In the genomic region with DNA sequence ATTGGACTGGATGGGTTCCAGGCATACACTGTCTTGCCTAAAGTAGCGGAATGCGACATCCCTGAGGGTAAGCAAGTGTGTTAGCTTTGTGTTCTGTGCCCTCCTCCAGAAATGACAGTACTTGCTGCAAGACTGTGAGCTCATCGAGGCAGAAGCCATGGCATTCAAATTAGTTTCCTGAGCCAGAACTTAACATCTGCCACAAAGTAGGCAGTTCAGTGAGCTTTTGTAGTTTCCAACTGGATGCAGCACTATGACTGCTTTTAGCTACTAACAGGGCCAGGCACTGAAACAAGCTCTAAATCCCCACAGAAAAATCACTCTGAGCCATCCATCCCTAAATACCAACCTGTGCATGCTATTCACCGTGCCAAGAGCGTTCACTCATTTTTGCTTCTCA, we compare ENCODE assay signal across 1 cellular context.
TF ChIP-seq lines count a peak whose summit lies in the region.

No MANE protein-coding gene starts in this region.

TF ChIP-seq in IMR-90, 13 proteins besides CTCF, POLR2A, EP300 and RAD21 (continued from another document):
- TF ChIP-seq ELK1 (IDR thresholded peaks at IDR 0.05; ENCODE audit: borderline replicate concordance, low read depth, low read length) (no peak), USF2 (IDR thresholded peaks at IDR 0.05; ENCODE audit: low read depth, low read length) (no peak), BHLHE40 (IDR thresholded peaks at IDR 0.05; ENCODE audit: low read depth, low read length) (no peak), CHD1 (IDR thresholded peaks at IDR 0.05; ENCODE audit: low read depth, low read length) (no peak), RFX5 (IDR thresholded peaks at IDR 0.05; ENCODE audit: low read depth, low read length) (no peak), MXI1 (IDR thresholded peaks at IDR 0.05; ENCODE audit: borderline replicate concordance, low read depth, low read length) (no peak), RCOR1 (IDR thresholded peaks at IDR 0.05; ENCODE audit: insufficient replicate concordance, low read length) (no peak)
